ENCODE assay signal across 1 cellular context in the genomic region with DNA sequence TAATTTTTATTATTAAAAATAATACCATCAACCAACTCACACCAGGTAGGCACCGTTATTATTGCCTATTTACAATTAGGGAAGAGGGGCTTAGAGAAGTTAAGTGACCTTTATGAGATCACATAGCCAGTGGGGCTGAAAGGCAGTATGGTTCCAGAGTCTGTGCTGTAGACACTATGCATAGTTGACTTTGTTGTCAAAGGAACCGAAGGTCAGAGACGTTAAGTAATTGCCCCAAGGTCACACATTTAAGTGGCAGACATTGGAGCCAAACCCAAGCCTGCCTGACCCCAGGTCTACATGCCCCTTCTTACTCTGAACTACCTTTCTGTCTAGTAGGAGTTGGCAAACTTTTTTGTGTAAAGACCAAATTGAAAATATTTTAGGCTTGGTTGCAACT.
TF ChIP-seq lines count a peak whose summit lies in the region.

No MANE protein-coding gene starts in this region.

TF ChIP-seq in HepG2, 621 proteins besides CTCF, POLR2A, EP300 and RAD21 (continued from another document):
- TF ChIP-seq, protein P1, sequence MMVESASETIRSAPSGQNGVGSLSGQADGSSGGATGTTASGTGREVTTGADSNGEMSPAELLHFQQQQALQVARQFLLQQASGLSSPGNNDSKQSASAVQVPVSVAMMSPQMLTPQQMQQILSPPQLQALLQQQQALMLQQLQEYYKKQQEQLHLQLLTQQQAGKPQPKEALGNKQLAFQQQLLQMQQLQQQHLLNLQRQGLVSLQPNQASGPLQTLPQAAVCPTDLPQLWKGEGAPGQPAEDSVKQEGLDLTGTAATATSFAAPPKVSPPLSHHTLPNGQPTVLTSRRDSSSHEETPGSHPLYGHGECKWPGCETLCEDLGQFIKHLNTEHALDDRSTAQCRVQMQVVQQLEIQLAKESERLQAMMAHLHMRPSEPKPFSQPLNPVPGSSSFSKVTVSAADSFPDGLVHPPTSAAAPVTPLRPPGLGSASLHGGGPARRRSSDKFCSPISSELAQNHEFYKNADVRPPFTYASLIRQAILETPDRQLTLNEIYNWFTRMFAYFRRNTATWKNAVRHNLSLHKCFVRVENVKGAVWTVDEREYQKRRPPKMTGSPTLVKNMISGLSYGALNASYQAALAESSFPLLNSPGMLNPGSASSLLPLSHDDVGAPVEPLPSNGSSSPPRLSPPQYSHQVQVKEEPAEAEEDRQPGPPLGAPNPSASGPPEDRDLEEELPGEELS (CRISPR knock-in tag; IDR thresholded peaks at IDR 0.05), result no peak
- peak; percentile 43; the same call in 1 of the 2 replicates for TF ChIP-seq FOXO1 (CRISPR knock-in tag; IDR thresholded peaks at IDR 0.05)
- TF ChIP-seq SALL1 (CRISPR knock-in tag; IDR thresholded peaks at IDR 0.05), result peak; percentile 64
- TF ChIP-seq, protein P2, sequence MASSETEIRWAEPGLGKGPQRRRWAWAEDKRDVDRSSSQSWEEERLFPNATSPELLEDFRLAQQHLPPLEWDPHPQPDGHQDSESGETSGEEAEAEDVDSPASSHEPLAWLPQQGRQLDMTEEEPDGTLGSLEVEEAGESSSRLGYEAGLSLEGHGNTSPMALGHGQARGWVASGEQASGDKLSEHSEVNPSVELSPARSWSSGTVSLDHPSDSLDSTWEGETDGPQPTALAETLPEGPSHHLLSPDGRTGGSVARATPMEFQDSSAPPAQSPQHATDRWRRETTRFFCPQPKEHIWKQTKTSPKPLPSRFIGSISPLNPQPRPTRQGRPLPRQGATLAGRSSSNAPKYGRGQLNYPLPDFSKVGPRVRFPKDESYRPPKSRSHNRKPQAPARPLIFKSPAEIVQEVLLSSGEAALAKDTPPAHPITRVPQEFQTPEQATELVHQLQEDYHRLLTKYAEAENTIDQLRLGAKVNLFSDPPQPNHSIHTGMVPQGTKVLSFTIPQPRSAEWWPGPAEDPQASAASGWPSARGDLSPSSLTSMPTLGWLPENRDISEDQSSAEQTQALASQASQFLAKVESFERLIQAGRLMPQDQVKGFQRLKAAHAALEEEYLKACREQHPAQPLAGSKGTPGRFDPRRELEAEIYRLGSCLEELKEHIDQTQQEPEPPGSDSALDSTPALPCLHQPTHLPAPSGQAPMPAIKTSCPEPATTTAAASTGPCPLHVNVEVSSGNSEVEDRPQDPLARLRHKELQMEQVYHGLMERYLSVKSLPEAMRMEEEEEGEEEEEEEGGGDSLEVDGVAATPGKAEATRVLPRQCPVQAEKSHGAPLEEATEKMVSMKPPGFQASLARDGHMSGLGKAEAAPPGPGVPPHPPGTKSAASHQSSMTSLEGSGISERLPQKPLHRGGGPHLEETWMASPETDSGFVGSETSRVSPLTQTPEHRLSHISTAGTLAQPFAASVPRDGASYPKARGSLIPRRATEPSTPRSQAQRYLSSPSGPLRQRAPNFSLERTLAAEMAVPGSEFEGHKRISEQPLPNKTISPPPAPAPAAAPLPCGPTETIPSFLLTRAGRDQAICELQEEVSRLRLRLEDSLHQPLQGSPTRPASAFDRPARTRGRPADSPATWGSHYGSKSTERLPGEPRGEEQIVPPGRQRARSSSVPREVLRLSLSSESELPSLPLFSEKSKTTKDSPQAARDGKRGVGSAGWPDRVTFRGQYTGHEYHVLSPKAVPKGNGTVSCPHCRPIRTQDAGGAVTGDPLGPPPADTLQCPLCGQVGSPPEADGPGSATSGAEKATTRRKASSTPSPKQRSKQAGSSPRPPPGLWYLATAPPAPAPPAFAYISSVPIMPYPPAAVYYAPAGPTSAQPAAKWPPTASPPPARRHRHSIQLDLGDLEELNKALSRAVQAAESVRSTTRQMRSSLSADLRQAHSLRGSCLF (CRISPR knock-in tag; IDR thresholded peaks at IDR 0.05; ENCODE audit: borderline replicate concordance), result no peak
- TF ChIP-seq, protein P3, sequence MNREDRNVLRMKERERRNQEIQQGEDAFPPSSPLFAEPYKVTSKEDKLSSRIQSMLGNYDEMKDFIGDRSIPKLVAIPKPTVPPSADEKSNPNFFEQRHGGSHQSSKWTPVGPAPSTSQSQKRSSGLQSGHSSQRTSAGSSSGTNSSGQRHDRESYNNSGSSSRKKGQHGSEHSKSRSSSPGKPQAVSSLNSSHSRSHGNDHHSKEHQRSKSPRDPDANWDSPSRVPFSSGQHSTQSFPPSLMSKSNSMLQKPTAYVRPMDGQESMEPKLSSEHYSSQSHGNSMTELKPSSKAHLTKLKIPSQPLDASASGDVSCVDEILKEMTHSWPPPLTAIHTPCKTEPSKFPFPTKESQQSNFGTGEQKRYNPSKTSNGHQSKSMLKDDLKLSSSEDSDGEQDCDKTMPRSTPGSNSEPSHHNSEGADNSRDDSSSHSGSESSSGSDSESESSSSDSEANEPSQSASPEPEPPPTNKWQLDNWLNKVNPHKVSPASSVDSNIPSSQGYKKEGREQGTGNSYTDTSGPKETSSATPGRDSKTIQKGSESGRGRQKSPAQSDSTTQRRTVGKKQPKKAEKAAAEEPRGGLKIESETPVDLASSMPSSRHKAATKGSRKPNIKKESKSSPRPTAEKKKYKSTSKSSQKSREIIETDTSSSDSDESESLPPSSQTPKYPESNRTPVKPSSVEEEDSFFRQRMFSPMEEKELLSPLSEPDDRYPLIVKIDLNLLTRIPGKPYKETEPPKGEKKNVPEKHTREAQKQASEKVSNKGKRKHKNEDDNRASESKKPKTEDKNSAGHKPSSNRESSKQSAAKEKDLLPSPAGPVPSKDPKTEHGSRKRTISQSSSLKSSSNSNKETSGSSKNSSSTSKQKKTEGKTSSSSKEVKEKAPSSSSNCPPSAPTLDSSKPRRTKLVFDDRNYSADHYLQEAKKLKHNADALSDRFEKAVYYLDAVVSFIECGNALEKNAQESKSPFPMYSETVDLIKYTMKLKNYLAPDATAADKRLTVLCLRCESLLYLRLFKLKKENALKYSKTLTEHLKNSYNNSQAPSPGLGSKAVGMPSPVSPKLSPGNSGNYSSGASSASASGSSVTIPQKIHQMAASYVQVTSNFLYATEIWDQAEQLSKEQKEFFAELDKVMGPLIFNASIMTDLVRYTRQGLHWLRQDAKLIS (CRISPR knock-in tag; IDR thresholded peaks at IDR 0.05), result no peak
- TF ChIP-seq, protein P4, sequence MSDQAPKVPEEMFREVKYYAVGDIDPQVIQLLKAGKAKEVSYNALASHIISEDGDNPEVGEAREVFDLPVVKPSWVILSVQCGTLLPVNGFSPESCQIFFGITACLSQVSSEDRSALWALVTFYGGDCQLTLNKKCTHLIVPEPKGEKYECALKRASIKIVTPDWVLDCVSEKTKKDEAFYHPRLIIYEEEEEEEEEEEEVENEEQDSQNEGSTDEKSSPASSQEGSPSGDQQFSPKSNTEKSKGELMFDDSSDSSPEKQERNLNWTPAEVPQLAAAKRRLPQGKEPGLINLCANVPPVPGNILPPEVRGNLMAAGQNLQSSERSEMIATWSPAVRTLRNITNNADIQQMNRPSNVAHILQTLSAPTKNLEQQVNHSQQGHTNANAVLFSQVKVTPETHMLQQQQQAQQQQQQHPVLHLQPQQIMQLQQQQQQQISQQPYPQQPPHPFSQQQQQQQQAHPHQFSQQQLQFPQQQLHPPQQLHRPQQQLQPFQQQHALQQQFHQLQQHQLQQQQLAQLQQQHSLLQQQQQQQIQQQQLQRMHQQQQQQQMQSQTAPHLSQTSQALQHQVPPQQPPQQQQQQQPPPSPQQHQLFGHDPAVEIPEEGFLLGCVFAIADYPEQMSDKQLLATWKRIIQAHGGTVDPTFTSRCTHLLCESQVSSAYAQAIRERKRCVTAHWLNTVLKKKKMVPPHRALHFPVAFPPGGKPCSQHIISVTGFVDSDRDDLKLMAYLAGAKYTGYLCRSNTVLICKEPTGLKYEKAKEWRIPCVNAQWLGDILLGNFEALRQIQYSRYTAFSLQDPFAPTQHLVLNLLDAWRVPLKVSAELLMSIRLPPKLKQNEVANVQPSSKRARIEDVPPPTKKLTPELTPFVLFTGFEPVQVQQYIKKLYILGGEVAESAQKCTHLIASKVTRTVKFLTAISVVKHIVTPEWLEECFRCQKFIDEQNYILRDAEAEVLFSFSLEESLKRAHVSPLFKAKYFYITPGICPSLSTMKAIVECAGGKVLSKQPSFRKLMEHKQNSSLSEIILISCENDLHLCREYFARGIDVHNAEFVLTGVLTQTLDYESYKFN (CRISPR knock-in tag; conservative IDR thresholded peaks at IDR 0.05), result peak; percentile 67
- TF ChIP-seq GATAD2A (CRISPR knock-in tag; IDR thresholded peaks at IDR 0.05), result peak; percentile 25; the same call in 1 of the 2 replicates
- no peak for TF ChIP-seq SOX13 (IDR thresholded peaks at IDR 0.05)
- TF ChIP-seq SOX13 (CRISPR knock-in tag; conservative IDR thresholded peaks at IDR 0.05 in 1 of 2, IDR thresholded peaks at IDR 0.05 in 1 of 2), result peak in 1 of 2 experiments; percentile 39; a peak in 1 of 4 replicates
- TF ChIP-seq TOE1 (CRISPR knock-in tag; IDR thresholded peaks at IDR 0.05), result no peak
- TF ChIP-seq, protein P5, sequence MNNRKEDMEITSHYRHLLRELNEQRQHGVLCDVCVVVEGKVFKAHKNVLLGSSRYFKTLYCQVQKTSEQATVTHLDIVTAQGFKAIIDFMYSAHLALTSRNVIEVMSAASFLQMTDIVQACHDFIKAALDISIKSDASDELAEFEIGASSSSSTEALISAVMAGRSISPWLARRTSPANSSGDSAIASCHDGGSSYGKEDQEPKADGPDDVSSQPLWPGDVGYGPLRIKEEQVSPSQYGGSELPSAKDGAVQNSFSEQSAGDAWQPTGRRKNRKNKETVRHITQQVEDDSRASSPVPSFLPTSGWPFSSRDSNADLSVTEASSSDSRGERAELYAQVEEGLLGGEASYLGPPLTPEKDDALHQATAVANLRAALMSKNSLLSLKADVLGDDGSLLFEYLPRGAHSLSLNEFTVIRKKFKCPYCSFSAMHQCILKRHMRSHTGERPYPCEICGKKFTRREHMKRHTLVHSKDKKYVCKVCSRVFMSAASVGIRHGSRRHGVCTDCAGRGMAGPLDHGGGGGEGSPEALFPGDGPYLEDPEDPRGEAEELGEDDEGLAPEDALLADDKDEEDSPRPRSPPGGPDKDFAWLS (CRISPR knock-in tag; IDR thresholded peaks at IDR 0.05; ENCODE audit: borderline replicate concordance), result no peak
- TF ChIP-seq RBFOX2 (IDR thresholded peaks at IDR 0.05; ENCODE audit: low read depth, low read length), result no peak
- peak; percentile 67 for TF ChIP-seq TEAD3 (CRISPR knock-in tag; optimal IDR thresholded peaks at IDR 0.05; ENCODE audit: borderline replicate concordance)
- peak; percentile 65 for TF ChIP-seq HNF4G (IDR thresholded peaks at IDR 0.05; ENCODE audit: borderline replicate concordance, low read depth, low read length)
- TF ChIP-seq HNF4G (CRISPR knock-in tag; IDR thresholded peaks at IDR 0.05; ENCODE audit: borderline replicate concordance, low read depth), result no peak
- TF ChIP-seq MIER3 (CRISPR knock-in tag; IDR thresholded peaks at IDR 0.05; ENCODE audit: borderline replicate concordance), result 0 out of 2 replicates have a peak, but pooled peaks have one; percentile 25
- no peak for TF ChIP-seq TP53 (CRISPR knock-in tag; conservative IDR thresholded peaks at IDR 0.05)
- peak; percentile 33; the same call in 1 of the 2 replicates for TF ChIP-seq HDAC2 (CRISPR knock-in tag; IDR thresholded peaks at IDR 0.05)
- no peak for TF ChIP-seq ZNF709 (CRISPR knock-in tag; IDR thresholded peaks at IDR 0.05)
- TF ChIP-seq EEA1 (CRISPR knock-in tag; IDR thresholded peaks at IDR 0.05; ENCODE audit: borderline replicate concordance), result no peak
